In the genomic region with DNA sequence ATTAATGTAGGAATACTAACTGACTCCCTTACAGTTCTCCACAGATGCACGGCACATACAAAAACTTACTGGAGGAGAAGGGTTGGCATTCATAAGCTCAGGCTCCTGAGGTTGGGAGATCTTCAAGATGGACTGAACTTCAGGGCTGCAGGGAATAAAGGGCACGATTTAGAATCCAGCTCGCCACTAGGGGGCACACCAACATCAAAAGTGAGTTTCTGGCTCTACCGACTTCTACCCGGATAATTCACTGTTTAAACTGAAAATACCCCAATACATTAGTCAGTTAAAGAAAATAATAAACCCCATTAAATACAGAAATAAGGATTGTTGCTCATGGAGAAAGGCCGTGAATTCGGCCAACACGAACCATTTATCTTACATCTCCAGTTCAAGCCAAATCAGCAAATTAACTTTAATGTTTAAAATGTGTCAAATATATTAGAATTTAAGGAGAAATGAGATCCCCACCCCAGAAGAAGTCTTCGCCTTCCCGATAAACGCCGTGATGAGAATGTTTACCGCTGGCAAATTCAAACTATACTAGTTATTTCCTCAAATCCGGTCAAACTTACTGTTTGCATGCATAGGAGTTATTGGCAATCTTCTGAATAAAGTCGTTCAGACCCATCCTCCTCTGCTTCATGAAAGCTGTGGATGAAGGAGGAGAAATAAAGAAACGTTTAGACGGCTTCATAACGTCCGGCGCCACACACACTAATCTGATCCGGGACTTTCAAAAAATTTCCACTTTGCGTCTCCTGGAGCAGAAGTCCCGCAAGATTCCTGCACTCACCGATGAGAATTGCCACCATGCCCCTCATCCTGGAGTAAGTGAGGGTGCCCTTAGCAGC, we compare ENCODE assay signal across 1 cellular context.
TF ChIP-seq lines count a peak whose summit lies in the region.

No MANE protein-coding gene starts in this region.

TF ChIP-seq in HepG2, 621 proteins besides CTCF, POLR2A, EP300 and RAD21 (continued from another document and continues in another):
- TF ChIP-seq, protein P1, sequence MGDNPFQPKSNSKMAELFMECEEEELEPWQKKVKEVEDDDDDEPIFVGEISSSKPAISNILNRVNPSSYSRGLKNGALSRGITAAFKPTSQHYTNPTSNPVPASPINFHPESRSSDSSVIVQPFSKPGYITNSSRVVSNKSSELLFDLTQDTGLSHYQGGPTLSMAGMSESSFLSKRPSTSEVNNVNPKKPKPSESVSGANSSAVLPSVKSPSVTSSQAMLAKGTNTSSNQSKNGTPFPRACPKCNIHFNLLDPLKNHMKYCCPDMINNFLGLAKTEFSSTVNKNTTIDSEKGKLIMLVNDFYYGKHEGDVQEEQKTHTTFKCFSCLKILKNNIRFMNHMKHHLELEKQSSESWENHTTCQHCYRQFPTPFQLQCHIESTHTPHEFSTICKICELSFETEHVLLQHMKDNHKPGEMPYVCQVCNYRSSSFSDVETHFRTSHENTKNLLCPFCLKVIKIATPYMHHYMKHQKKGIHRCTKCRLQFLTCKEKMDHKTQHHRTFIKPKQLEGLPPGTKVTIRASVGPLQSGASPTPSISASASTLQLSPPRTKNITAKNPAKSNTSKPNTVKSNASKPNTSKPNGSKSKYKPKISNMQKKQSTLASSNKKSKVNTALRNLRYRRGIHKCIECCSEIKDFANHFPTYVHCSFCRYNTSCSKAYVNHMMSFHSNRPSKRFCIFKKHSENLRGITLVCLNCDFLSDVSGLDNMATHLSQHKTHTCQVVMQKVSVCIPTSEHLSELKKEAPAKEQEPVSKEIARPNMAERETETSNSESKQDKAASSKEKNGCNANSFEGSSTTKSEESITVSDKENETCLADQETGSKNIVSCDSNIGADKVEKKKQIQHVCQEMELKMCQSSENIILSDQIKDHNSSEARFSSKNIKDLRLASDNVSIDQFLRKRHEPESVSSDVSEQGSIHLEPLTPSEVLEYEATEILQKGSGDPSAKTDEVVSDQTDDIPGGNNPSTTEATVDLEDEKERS (CRISPR knock-in tag; IDR thresholded peaks at IDR 0.05), result peak; percentile 48
- TF ChIP-seq ZNF180 (CRISPR knock-in tag; IDR thresholded peaks at IDR 0.05; ENCODE audit: borderline replicate concordance, low read depth) (no peak), CBX5 (CRISPR knock-in tag; IDR thresholded peaks at IDR 0.05; ENCODE audit: borderline replicate concordance) (no peak), ZNF441 (CRISPR knock-in tag; IDR thresholded peaks at IDR 0.05; ENCODE audit: borderline replicate concordance) (0 out of 2 replicates have a peak, but pooled peaks have one; percentile 1), ARNT2 (CRISPR knock-in tag; IDR thresholded peaks at IDR 0.05; ENCODE audit: low read depth) (no peak), ZNF451 (CRISPR knock-in tag; IDR thresholded peaks at IDR 0.05) (no peak), TAF1 (CRISPR knock-in tag; IDR thresholded peaks at IDR 0.05) (no peak), ZNF788 (CRISPR knock-in tag; IDR thresholded peaks at IDR 0.05; ENCODE audit: borderline replicate concordance) (no peak), EEA1 (CRISPR knock-in tag; IDR thresholded peaks at IDR 0.05; ENCODE audit: borderline replicate concordance) (no peak), RFX1 (IDR thresholded peaks at IDR 0.05) (no peak), NFE2L2 (IDR thresholded peaks at IDR 0.05; ENCODE audit: low read length) (0 out of 2 replicates have a peak, but pooled peaks have one; percentile 13), ZNF773 (CRISPR knock-in tag; IDR thresholded peaks at IDR 0.05; ENCODE audit: borderline replicate concordance) (no peak), CBFB (CRISPR knock-in tag; IDR thresholded peaks at IDR 0.05) (no peak; the same call in 1 of the 2 replicates), CHCHD3 (CRISPR knock-in tag; IDR thresholded peaks at IDR 0.05) (no peak), SUZ12 (IDR thresholded peaks at IDR 0.05; ENCODE audit: low read depth, low read length) (no peak), SALL1 (CRISPR knock-in tag; IDR thresholded peaks at IDR 0.05) (peak; percentile 29; the same call in 1 of the 2 replicates), DPF2 (CRISPR knock-in tag; IDR thresholded peaks at IDR 0.05; ENCODE audit: borderline replicate concordance, low read depth) (no peak), MAFK (conservative IDR thresholded peaks at IDR 0.05 in 1 of 2, IDR thresholded peaks at IDR 0.05 in 1 of 2; ENCODE audit: low read length in 2 of 2) (peak; percentile 50 to 54; a peak in 3 of 4 replicates), HNRNPH1 (optimal IDR thresholded peaks at IDR 0.05; ENCODE audit: low read depth, low read length) (no peak)
- TF ChIP-seq, protein P2, sequence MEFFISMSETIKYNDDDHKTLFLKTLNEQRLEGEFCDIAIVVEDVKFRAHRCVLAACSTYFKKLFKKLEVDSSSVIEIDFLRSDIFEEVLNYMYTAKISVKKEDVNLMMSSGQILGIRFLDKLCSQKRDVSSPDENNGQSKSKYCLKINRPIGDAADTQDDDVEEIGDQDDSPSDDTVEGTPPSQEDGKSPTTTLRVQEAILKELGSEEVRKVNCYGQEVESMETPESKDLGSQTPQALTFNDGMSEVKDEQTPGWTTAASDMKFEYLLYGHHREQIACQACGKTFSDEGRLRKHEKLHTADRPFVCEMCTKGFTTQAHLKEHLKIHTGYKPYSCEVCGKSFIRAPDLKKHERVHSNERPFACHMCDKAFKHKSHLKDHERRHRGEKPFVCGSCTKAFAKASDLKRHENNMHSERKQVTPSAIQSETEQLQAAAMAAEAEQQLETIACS (CRISPR knock-in tag; IDR thresholded peaks at IDR 0.05), result no peak
- TF ChIP-seq, protein P3, sequence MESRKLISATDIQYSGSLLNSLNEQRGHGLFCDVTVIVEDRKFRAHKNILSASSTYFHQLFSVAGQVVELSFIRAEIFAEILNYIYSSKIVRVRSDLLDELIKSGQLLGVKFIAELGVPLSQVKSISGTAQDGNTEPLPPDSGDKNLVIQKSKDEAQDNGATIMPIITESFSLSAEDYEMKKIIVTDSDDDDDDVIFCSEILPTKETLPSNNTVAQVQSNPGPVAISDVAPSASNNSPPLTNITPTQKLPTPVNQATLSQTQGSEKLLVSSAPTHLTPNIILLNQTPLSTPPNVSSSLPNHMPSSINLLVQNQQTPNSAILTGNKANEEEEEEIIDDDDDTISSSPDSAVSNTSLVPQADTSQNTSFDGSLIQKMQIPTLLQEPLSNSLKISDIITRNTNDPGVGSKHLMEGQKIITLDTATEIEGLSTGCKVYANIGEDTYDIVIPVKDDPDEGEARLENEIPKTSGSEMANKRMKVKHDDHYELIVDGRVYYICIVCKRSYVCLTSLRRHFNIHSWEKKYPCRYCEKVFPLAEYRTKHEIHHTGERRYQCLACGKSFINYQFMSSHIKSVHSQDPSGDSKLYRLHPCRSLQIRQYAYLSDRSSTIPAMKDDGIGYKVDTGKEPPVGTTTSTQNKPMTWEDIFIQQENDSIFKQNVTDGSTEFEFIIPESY (CRISPR knock-in tag; IDR thresholded peaks at IDR 0.05), result no peak
- TF ChIP-seq, protein P4, sequence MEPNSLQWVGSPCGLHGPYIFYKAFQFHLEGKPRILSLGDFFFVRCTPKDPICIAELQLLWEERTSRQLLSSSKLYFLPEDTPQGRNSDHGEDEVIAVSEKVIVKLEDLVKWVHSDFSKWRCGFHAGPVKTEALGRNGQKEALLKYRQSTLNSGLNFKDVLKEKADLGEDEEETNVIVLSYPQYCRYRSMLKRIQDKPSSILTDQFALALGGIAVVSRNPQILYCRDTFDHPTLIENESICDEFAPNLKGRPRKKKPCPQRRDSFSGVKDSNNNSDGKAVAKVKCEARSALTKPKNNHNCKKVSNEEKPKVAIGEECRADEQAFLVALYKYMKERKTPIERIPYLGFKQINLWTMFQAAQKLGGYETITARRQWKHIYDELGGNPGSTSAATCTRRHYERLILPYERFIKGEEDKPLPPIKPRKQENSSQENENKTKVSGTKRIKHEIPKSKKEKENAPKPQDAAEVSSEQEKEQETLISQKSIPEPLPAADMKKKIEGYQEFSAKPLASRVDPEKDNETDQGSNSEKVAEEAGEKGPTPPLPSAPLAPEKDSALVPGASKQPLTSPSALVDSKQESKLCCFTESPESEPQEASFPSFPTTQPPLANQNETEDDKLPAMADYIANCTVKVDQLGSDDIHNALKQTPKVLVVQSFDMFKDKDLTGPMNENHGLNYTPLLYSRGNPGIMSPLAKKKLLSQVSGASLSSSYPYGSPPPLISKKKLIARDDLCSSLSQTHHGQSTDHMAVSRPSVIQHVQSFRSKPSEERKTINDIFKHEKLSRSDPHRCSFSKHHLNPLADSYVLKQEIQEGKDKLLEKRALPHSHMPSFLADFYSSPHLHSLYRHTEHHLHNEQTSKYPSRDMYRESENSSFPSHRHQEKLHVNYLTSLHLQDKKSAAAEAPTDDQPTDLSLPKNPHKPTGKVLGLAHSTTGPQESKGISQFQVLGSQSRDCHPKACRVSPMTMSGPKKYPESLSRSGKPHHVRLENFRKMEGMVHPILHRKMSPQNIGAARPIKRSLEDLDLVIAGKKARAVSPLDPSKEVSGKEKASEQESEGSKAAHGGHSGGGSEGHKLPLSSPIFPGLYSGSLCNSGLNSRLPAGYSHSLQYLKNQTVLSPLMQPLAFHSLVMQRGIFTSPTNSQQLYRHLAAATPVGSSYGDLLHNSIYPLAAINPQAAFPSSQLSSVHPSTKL (CRISPR knock-in tag; IDR thresholded peaks at IDR 0.05), result 0 out of 2 replicates have a peak, but pooled peaks have one; percentile 21
- TF ChIP-seq, protein P5, sequence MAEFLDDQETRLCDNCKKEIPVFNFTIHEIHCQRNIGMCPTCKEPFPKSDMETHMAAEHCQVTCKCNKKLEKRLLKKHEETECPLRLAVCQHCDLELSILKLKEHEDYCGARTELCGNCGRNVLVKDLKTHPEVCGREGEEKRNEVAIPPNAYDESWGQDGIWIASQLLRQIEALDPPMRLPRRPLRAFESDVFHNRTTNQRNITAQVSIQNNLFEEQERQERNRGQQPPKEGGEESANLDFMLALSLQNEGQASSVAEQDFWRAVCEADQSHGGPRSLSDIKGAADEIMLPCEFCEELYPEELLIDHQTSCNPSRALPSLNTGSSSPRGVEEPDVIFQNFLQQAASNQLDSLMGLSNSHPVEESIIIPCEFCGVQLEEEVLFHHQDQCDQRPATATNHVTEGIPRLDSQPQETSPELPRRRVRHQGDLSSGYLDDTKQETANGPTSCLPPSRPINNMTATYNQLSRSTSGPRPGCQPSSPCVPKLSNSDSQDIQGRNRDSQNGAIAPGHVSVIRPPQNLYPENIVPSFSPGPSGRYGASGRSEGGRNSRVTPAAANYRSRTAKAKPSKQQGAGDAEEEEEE (CRISPR knock-in tag; IDR thresholded peaks at IDR 0.05; ENCODE audit: borderline replicate concordance), result no peak
- TF ChIP-seq, protein P6, sequence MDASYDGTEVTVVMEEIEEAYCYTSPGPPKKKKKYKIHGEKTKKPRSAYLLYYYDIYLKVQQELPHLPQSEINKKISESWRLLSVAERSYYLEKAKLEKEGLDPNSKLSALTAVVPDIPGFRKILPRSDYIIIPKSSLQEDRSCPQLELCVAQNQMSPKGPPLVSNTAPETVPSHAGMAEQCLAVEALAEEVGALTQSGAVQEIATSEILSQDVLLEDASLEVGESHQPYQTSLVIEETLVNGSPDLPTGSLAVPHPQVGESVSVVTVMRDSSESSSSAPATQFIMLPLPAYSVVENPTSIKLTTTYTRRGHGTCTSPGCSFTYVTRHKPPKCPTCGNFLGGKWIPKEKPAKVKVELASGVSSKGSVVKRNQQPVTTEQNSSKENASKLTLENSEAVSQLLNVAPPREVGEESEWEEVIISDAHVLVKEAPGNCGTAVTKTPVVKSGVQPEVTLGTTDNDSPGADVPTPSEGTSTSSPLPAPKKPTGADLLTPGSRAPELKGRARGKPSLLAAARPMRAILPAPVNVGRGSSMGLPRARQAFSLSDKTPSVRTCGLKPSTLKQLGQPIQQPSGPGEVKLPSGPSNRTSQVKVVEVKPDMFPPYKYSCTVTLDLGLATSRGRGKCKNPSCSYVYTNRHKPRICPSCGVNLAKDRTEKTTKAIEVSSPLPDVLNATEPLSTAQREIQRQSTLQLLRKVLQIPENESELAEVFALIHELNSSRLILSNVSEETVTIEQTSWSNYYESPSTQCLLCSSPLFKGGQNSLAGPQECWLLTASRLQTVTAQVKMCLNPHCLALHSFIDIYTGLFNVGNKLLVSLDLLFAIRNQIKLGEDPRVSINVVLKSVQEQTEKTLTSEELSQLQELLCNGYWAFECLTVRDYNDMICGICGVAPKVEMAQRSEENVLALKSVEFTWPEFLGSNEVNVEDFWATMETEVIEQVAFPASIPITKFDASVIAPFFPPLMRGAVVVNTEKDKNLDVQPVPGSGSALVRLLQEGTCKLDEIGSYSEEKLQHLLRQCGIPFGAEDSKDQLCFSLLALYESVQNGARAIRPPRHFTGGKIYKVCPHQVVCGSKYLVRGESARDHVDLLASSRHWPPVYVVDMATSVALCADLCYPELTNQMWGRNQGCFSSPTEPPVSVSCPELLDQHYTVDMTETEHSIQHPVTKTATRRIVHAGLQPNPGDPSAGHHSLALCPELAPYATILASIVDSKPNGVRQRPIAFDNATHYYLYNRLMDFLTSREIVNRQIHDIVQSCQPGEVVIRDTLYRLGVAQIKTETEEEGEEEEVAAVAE (CRISPR knock-in tag; IDR thresholded peaks at IDR 0.05; ENCODE audit: borderline replicate concordance), result no peak
- TF ChIP-seq, protein P7, sequence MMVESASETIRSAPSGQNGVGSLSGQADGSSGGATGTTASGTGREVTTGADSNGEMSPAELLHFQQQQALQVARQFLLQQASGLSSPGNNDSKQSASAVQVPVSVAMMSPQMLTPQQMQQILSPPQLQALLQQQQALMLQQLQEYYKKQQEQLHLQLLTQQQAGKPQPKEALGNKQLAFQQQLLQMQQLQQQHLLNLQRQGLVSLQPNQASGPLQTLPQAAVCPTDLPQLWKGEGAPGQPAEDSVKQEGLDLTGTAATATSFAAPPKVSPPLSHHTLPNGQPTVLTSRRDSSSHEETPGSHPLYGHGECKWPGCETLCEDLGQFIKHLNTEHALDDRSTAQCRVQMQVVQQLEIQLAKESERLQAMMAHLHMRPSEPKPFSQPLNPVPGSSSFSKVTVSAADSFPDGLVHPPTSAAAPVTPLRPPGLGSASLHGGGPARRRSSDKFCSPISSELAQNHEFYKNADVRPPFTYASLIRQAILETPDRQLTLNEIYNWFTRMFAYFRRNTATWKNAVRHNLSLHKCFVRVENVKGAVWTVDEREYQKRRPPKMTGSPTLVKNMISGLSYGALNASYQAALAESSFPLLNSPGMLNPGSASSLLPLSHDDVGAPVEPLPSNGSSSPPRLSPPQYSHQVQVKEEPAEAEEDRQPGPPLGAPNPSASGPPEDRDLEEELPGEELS (CRISPR knock-in tag; IDR thresholded peaks at IDR 0.05), result no peak
- TF ChIP-seq, protein P8, sequence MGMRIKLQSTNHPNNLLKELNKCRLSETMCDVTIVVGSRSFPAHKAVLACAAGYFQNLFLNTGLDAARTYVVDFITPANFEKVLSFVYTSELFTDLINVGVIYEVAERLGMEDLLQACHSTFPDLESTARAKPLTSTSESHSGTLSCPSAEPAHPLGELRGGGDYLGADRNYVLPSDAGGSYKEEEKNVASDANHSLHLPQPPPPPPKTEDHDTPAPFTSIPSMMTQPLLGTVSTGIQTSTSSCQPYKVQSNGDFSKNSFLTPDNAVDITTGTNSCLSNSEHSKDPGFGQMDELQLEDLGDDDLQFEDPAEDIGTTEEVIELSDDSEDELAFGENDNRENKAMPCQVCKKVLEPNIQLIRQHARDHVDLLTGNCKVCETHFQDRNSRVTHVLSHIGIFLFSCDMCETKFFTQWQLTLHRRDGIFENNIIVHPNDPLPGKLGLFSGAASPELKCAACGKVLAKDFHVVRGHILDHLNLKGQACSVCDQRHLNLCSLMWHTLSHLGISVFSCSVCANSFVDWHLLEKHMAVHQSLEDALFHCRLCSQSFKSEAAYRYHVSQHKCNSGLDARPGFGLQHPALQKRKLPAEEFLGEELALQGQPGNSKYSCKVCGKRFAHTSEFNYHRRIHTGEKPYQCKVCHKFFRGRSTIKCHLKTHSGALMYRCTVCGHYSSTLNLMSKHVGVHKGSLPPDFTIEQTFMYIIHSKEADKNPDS (CRISPR knock-in tag; IDR thresholded peaks at IDR 0.05), result 0 out of 2 replicates have a peak, but pooled peaks have one; percentile 38
